In genomic region chr5:131225282-131225974, GRCh38 we compare ENCODE assay signal across 25 cellular contexts.
"Had no signal": no experiment of that assay in that cellular context is flagged by ENCODE, and none has a peak within 500 bp of the region (broad histone marks: within the 10 kb centered on the region; RNA-seq: fewer than 3 reads in every experiment).

No MANE protein-coding gene starts in this region.

- H3K27ac ChIP-seq: ascending aorta, cardiac muscle cell, gastrocnemius medialis, pancreas, prostate gland, uterus, VCaP had no signal

- H3K4me1 ChIP-seq: ascending aorta, gastrocnemius medialis, pancreas, prostate gland, uterus had no signal

- H3K27me3 ChIP-seq: ascending aorta, cardiac muscle cell, dorsolateral prefrontal cortex, gastrocnemius medialis, pancreas, uterus had no signal

- H3K9me3 ChIP-seq: ascending aorta, gastrocnemius medialis, pancreas, prostate gland, uterus had no signal

- FAIRE-seq: islet of Langerhans, pancreas, TTC549 had no signal

- ATAC-seq: gastrocnemius medialis had no signal

- DNase-seq: activated CD4-positive, alpha-beta T cell treated with anti-CD3 and anti-CD28 coated beads for 4 hours; activated CD4-positive, alpha-beta T cell treated with anti-CD3 and anti-CD28 coated beads, Interleukin-2, amount 50 U/mL, for 4 hours; activated CD8-positive, alpha-beta memory T cell treated with anti-CD3 and anti-CD28 coated beads for 24 hours; activated effector memory CD4-positive, alpha-beta T cell treated with anti-CD3 and anti-CD28 coated beads, Interleukin-2, amount 50 U/mL, for 16 hours; activated T-cell treated with anti-CD3 and anti-CD28 coated beads, Interleukin-2, amount 50 U/mL, for 1 hour; cerebellar nuclear complex; dorsolateral prefrontal cortex; effector memory CD4-positive, alpha-beta T cell; glutamatergic neuron; naive thymus-derived CD8-positive, alpha-beta T cell; retina; stimulated activated CD4-positive, alpha-beta T cell treated with anti-CD3 and anti-CD28 coated beads, Interleukin-2, amount 100 ng/mL, for 24 hours; stimulated activated naive CD4-positive, alpha-beta T cell; T-helper 9 cell; uterus had no signal

- H3K4me3 ChIP-seq: ascending aorta, cardiac muscle cell, coronary artery, dorsolateral prefrontal cortex, gastrocnemius medialis, pancreas, prostate gland, skin epidermis, uterus had no signal

- H3K36me3 ChIP-seq: ascending aorta, cardiac muscle cell, gastrocnemius medialis, pancreas, prostate gland, uterus had no signal
